In the genomic region with DNA sequence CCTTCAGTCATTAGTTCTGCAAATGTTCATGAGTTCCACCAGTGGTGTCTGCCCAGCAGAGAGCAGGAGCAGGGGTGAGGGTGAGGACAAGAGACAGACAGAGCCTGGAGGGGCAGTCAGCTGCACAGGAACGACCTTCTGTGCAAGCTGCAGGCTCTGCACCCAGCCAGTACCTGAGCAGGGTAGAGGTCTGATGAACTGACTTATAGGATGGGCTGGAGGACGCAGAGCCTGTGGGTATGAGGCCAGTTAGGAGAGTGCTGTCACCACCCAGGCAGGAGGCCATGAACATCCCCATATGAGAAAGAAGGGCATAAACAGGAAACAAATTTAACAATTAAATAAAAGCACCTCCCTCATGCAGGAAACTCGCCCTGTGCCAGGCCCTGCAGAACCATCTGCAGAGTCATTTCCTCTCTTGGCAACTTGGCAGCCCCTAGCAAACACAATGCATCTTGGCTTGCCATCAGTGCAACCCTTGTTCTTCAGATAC, we compare ENCODE assay signal across 12 cellular contexts. TPM values are rescaled to one million over a fixed set of nuclear protein-coding genes. Genes with fewer than 3 reads are reported as not detected.
DNase-seq lines count a peak whose midpoint lies in the region; ATAC-seq and TF ChIP-seq lines count a peak whose summit lies in the region.
"Had no signal": no experiment of that assay in that cellular context is flagged by ENCODE, and none has a peak within 500 bp of the region (broad histone marks: within the 10 kb centered on the region; RNA-seq: fewer than 3 reads in every experiment).

No MANE protein-coding gene starts in this region.

- H3K27ac Mint-ChIP-seq in activated CD8-positive, alpha-beta T cell treated with anti-CD3 and anti-CD28 coated beads, Interleukin-2, amount 10 ng/mL, durations not matched to agents 7 days and 5 days = peak overlapping the region; percentile 85

- WGBS in thymus = 7% methylated on average over 3 of the region's 3 CpGs
- WGBS in thyroid gland, 2 donors = 68 to 76% methylated on average over 3 of the region's 3 CpGs

- H3K9me3 ChIP-seq in thymus (ENCODE audit: control insufficient read depth) (no peaks in the 10 kb centered on the region), thyroid gland (no peaks in the 10 kb centered on the region)
- H3K9me3 ChIP-seq: A549 had no signal

- H3K4me3 Mint-ChIP-seq in activated CD8-positive, alpha-beta T cell treated with anti-CD3 and anti-CD28 coated beads, Interleukin-2, amount 10 ng/mL, durations not matched to agents 7 days and 5 days = no peak overlapping the region

- POLR2A ChIA-PET in activated CD8-positive, alpha-beta T cell treated with anti-CD3 and anti-CD28 coated beads, Interleukin-2, amount 10 ng/mL, durations not matched to agents 7 days and 5 days (lab: Charles Lee) = interaction anchor here (0.6 to 1.4 kb wide), 3 partner anchors 14 to 566 kb away, joined by 3 to 4 read pairs (median 3); no protein-coding TSS in a partner anchor

- CTCF ChIA-PET in activated CD8-positive, alpha-beta T cell treated with anti-CD3 and anti-CD28 coated beads, Interleukin-2, amount 10 ng/mL, durations not matched to agents 7 days and 5 days (lab: Charles Lee) = interaction anchor here (1.2 to 2.4 kb wide), 4 partner anchors 8 to 272 kb away, joined by 3 to 11 read pairs (median 8); no protein-coding TSS in a partner anchor

- H3K4me1 Mint-ChIP-seq in activated CD8-positive, alpha-beta T cell treated with anti-CD3 and anti-CD28 coated beads, Interleukin-2, amount 10 ng/mL, durations not matched to agents 7 days and 5 days (ENCODE audit: low read depth) = peaks cover 16% of the 10 kb centered on the region

- no peaks in the 10 kb centered on the region for H3K36me3 Mint-ChIP-seq in activated CD8-positive, alpha-beta T cell treated with anti-CD3 and anti-CD28 coated beads, Interleukin-2, amount 10 ng/mL, durations not matched to agents 7 days and 5 days (ENCODE audit: low read depth)

- DNase-seq in activated T-cell treated with anti-CD3 and anti-CD28 coated beads for 1 hour (ENCODE audit: low read depth) (peak; percentile 28), activated T-cell treated with anti-CD3 and anti-CD28 coated beads for 4 hours (no peak), fibroblast of the aortic adventitia (ENCODE audit: low read depth) (peak; percentile 30), thyroid gland (no peak)
- peak; percentile 49 for DNase-seq in activated CD8-positive, alpha-beta T cell treated with anti-CD3 and anti-CD28 coated beads, Interleukin-2, amount 10 ng/mL, durations not matched to agents 7 days and 5 days
- DNase-seq: NCI-H1436 treated with DMSO at 0.1 percent for 48 hours had no signal

- peak; percentile 73 for ATAC-seq in activated CD8-positive, alpha-beta T cell treated with anti-CD3 and anti-CD28 coated beads, Interleukin-2, amount 10 ng/mL, durations not matched to agents 7 days and 5 days
- ATAC-seq in HG03039 (IDR thresholded peaks at IDR 0.05; ENCODE audit: unreplicated experiment) (no peak), HG03175 (IDR thresholded peaks at IDR 0.05; ENCODE audit: unreplicated experiment) (no peak)

- H3K4me1 ChIP-seq in thymus (ENCODE audit: control insufficient read depth, insufficient read depth, low read length) = peaks cover 8% of the 10 kb centered on the region
- H3K4me1 ChIP-seq in thyroid gland = peaks cover 0 to 5% of the 10 kb centered on the region in 2 donors

- H3K27me3 ChIP-seq in thymus (ENCODE audit: control insufficient read depth, insufficient read depth) (no peaks in the 10 kb centered on the region), thyroid gland (no peaks in the 10 kb centered on the region)

- intact Hi-C loops in thyroid gland (cut with DNase I) = no loop called here

- H3K36me3 ChIP-seq in thymus (ENCODE audit: control insufficient read depth, insufficient read depth) = no peaks in the 10 kb centered on the region
- H3K36me3 ChIP-seq in thyroid gland = no peaks in the 10 kb centered on the region

- no peak overlapping the region for H3K4me3 ChIP-seq in fibroblast of the aortic adventitia (ENCODE audit: low read depth, low read length)
- H3K4me3 ChIP-seq in thymus (ENCODE audit: low read length) = no peak overlapping the region
- no peak overlapping the region for H3K4me3 ChIP-seq in thyroid gland (replicated peaks in 1 of 3)
- H3K4me3 ChIP-seq: A549 had no signal

- H3K27me3 Mint-ChIP-seq in activated CD8-positive, alpha-beta T cell treated with anti-CD3 and anti-CD28 coated beads, Interleukin-2, amount 10 ng/mL, durations not matched to agents 7 days and 5 days (ENCODE audit: low read depth) = peaks cover 3% of the 10 kb centered on the region

- H3K27ac ChIP-seq in thymus (ENCODE audit: low read depth) (peak overlapping the region; percentile 82), thyroid gland (no peak overlapping the region)

- TF ChIP-seq CTCF in fibroblast of the aortic adventitia (IDR thresholded peaks at IDR 0.05; ENCODE audit: insufficient read depth, low read length) (no peak), thyroid gland (IDR thresholded peaks at IDR 0.05) (no peak)

- no peaks in the 10 kb centered on the region for H3K9me3 Mint-ChIP-seq in activated CD8-positive, alpha-beta T cell treated with anti-CD3 and anti-CD28 coated beads, Interleukin-2, amount 10 ng/mL, durations not matched to agents 7 days and 5 days (ENCODE audit: insufficient read depth)

- TF ChIP-seq POLR2A in thyroid gland (IDR thresholded peaks at IDR 0.05) = no peak

RNA-seq across cellular contexts. Expression of a gene that starts 17.9 kb away (rescaled TPM):
- total RNA-seq in activated CD8-positive, alpha-beta T cell treated with anti-CD3 and anti-CD28 coated beads, Interleukin-2, amount 10 ng/mL, durations not matched to agents 7 days and 5 days = not detected
- not detected in 2 replicates for total RNA-seq in fibroblast of the aortic adventitia (ENCODE audit: low replicate concordance)
- polyA plus RNA-seq in thymus = 24.6 TPM
- not detected for total RNA-seq in thyroid gland
- total RNA-seq: mononuclear cell had no signal
- polyA plus RNA-seq: A549 had no signal

RNA-seq across cellular contexts. Expression of a gene that starts 20.2 kb away (rescaled TPM):
- total RNA-seq in activated CD8-positive, alpha-beta T cell treated with anti-CD3 and anti-CD28 coated beads, Interleukin-2, amount 10 ng/mL, durations not matched to agents 7 days and 5 days = not detected
- total RNA-seq in fibroblast of the aortic adventitia (ENCODE audit: low replicate concordance) (1.2 and 7.0 TPM in 2 replicates), thyroid gland (1 to 10 TPM; 1.6 to 3.8 (median 2.4) TPM)
- 2.0 TPM for polyA plus RNA-seq in thymus
- total RNA-seq: mononuclear cell had no signal

RNA-seq across cellular contexts. Expression of a gene that starts 25.8 kb away (rescaled TPM):
- not detected for total RNA-seq in activated CD8-positive, alpha-beta T cell treated with anti-CD3 and anti-CD28 coated beads, Interleukin-2, amount 10 ng/mL, durations not matched to agents 7 days and 5 days
- total RNA-seq in fibroblast of the aortic adventitia (ENCODE audit: low replicate concordance) (not detected in 2 replicates), thyroid gland (under 1 TPM in 1 of 4 donors, not detected in 3; 0.34 TPM)
- polyA plus RNA-seq in thymus = 6.2 TPM
- total RNA-seq: mononuclear cell had no signal
- polyA plus RNA-seq: A549 had no signal

RNA-seq across cellular contexts. Expression of a gene that starts 44.4 kb away (rescaled TPM):
- total RNA-seq in activated CD8-positive, alpha-beta T cell treated with anti-CD3 and anti-CD28 coated beads, Interleukin-2, amount 10 ng/mL, durations not matched to agents 7 days and 5 days = not detected
- total RNA-seq in fibroblast of the aortic adventitia (ENCODE audit: low replicate concordance) (not detected in 2 replicates), thyroid gland (not detected)
- polyA plus RNA-seq in thymus = 16.4 TPM
- total RNA-seq: astrocyte, mononuclear cell had no signal

Comparison
In these comparisons a context has a peak if more than half of its experiments do, and no peak if none do; other contexts are left out.
1. DNase-seq: peak in activated T-cell treated with anti-CD3 and anti-CD28 coated beads for 1 hour (single experiment), activated CD8-positive, alpha-beta T cell treated with anti-CD3 and anti-CD28 coated beads, Interleukin-2, amount 10 ng/mL, durations not matched to agents 7 days and 5 days (single experiment) and fibroblast of the aortic adventitia (single experiment); none in activated T-cell treated with anti-CD3 and anti-CD28 coated beads for 4 hours (single experiment) and thyroid gland (0 of 2).